ENCODE assay signal across 1 cellular context in genomic region chr5:58925627-58926545, GRCh38.
TF ChIP-seq lines count a peak whose summit lies in the region.

No MANE protein-coding gene starts in this region.

TF ChIP-seq in HEK293, 187 proteins besides CTCF, POLR2A, EP300 and RAD21 (continued from another document):
- TF ChIP-seq PATZ1 (tag by site-specific recombination; IDR thresholded peaks at IDR 0.05) = no peak
- TF ChIP-seq ZNF600 (tag by site-specific recombination; IDR thresholded peaks at IDR 0.05) = no peak
- no peak for TF ChIP-seq ZNF223 (tag by site-specific recombination; IDR thresholded peaks at IDR 0.05)
- TF ChIP-seq ZNF777 (tag by site-specific recombination; IDR thresholded peaks at IDR 0.05; ENCODE audit: borderline replicate concordance) = no peak
- TF ChIP-seq ZNF354C (tag by site-specific recombination; IDR thresholded peaks at IDR 0.05; ENCODE audit: borderline replicate concordance, low read depth) = no peak
- TF ChIP-seq ZNF169 (tag by site-specific recombination; IDR thresholded peaks at IDR 0.05) = no peak
- TF ChIP-seq ZNF548 (tag by site-specific recombination; IDR thresholded peaks at IDR 0.05) = no peak
